ENCODE assay signal across 2 cellular contexts in the genomic region with DNA sequence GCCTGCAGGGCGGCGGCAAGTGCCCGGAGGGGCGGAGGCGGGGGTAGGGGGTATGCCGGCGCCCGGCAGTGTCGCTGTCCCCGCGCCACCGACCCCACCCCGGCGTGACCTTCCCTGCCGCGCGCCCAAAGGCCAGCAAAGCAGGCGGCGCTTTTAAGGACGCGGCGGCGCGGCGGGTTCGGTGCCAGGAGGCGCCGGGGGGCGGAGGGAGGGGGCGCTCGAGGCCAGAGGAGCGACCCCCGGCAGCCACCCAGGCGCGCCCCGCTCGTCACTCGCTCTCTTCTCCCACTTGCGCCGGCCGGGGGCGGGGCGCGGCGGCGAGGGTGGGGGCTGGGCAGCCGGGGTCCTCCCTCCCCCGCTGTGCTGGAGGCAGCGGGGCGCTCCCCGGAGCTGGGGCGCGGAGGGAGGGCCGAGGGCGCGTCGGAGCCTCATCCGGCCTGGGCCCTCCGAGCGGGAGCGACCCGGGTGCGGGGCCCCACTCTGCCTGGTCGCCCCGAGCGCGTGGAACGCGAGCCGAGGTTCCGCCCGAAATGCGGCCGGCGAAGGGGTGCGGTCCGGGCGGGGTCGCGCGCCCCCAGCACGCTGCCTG.
A peak's percentile ranks its signal among the peaks of the same experiment; 100 is the strongest.
TF ChIP-seq lines count a peak whose summit lies in the region.

No MANE protein-coding gene starts in this region.

TF ChIP-seq in GM12878, 131 proteins besides CTCF, POLR2A, EP300 and RAD21:
- TF ChIP-seq SUZ12 (IDR thresholded peaks at IDR 0.05; ENCODE audit: unreplicated experiment) (peak; percentile 44), ZNF274 (IDR thresholded peaks at IDR 0.05; ENCODE audit: insufficient read depth, insufficient read length) (no peak), SMAD1 (IDR thresholded peaks at IDR 0.05; ENCODE audit: low read depth, partially characterized antibody) (no peak), YBX1 (IDR thresholded peaks at IDR 0.05) (no peak), NKRF (conservative IDR thresholded peaks at IDR 0.05) (no peak), PAX8 (IDR thresholded peaks at IDR 0.05) (no peak), ZBTB33 (IDR thresholded peaks at IDR 0.05) (no peak)
TF ChIP-seq in GM12878: peak in this region for 1.

TF ChIP-seq in HEK293T, 16 proteins besides CTCF, POLR2A, EP300 and RAD21:
- TF ChIP-seq ZNF384 (IDR thresholded peaks at IDR 0.05) (no peak), PKNOX1 (IDR thresholded peaks at IDR 0.05) (no peak), TARDBP (IDR thresholded peaks at IDR 0.05) (no peak), LEF1 (IDR thresholded peaks at IDR 0.05; ENCODE audit: borderline replicate concordance) (no peak), BHLHE40 (IDR thresholded peaks at IDR 0.05; ENCODE audit: borderline replicate concordance) (no peak), CTBP1 (IDR thresholded peaks at IDR 0.05; ENCODE audit: borderline replicate concordance) (no peak), SP1 (IDR thresholded peaks at IDR 0.05) (no peak), ARNT (IDR thresholded peaks at IDR 0.05) (no peak), FOXA1 (IDR thresholded peaks at IDR 0.05) (no peak), ELF4 (IDR thresholded peaks at IDR 0.05) (no peak), HDGF (IDR thresholded peaks at IDR 0.05; ENCODE audit: borderline replicate concordance) (no peak), SUZ12 (IDR thresholded peaks at IDR 0.05) (no peak), NFRKB (IDR thresholded peaks at IDR 0.05) (no peak), FOXM1 (IDR thresholded peaks at IDR 0.05; ENCODE audit: borderline replicate concordance) (no peak)
